In genomic region chr6:165231177-165231576, GRCh38 we compare ENCODE assay signal across 14 cellular contexts.
DNase-seq lines count a peak whose midpoint lies in the region; ATAC-seq and TF ChIP-seq lines count a peak whose summit lies in the region.
"Had no signal": no experiment of that assay in that cellular context is flagged by ENCODE, and none has a peak within 500 bp of the region (broad histone marks: within the 10 kb centered on the region; RNA-seq: fewer than 3 reads in every experiment).

No MANE protein-coding gene starts in this region.

- H3K4me3 ChIP-seq in DND-41 (ENCODE audit: low read depth in 1 of 2, low read length in 2 of 2), result no peak overlapping the region
- no peak overlapping the region for H3K4me3 ChIP-seq in PC-3 (ENCODE audit: low read length)
- H3K4me3 ChIP-seq in gastrocnemius medialis, result peak overlapping the region; percentile 2 to 37 (median 18)
- H3K4me3 ChIP-seq: A549, BLaER1 had no signal

- no peak overlapping the region for H3K9ac ChIP-seq in DND-41 (ENCODE audit: low read depth, low read length)
- H3K9ac ChIP-seq in PC-3 (ENCODE audit: low read length), result no peak overlapping the region
- H3K9ac ChIP-seq: BLaER1 had no signal

- in situ Hi-C loops in gastrocnemius medialis (cut with MboI; ENCODE audit: low sequenced_read_pairs in 4 of 4), result loop anchor here in 3 of 4 donors (25.0 kb wide), 3 partner anchors 344 to 1819 kb away; partner anchors contain the start of gene QKI (in 2 of the 3)

- H2AFZ ChIP-seq in DND-41 (ENCODE audit: low read depth, low read length) (0 out of 2 replicates have a peak overlapping the region, but pooled peaks have one; percentile 15), PC-3 (ENCODE audit: low read length) (0 out of 2 replicates have a peak overlapping the region, but pooled peaks have one; percentile 54)

- no TSS peak for BruUV-seq in PC-3 (replicated peaks; lab: Mats Ljungman, UMichigan)

- H3K27ac ChIP-seq in DND-41 (ENCODE audit: low read length) (no peak overlapping the region), PC-3 (ENCODE audit: low read length) (no peak overlapping the region), gastrocnemius medialis (peak overlapping the region; percentile 79 to 86 (median 84))
- H3K27ac ChIP-seq: A549, BLaER1 had no signal

- no peaks in the 10 kb centered on the region for H3F3A ChIP-seq in PC-3 (ENCODE audit: low read length, unreplicated experiment)

- intact Hi-C loops in PC-3 (cut with micrococcal nuclease), result loop anchor here (1.0 to 10.0 kb wide), 3 partner anchors 39 to 306 kb away; no protein-coding TSS in a partner anchor
- intact Hi-C loops in gastrocnemius medialis (cut with DNase I; ENCODE audit: low total_unique reads), result loop anchor here (5.0 kb wide), 2 partner anchors 304 to 1269 kb away; no protein-coding TSS in a partner anchor

- no peaks in the 10 kb centered on the region for H3K9me2 ChIP-seq in PC-3 (replicated peaks; ENCODE audit: low read length)

- H3K4me1 ChIP-seq in DND-41 (ENCODE audit: insufficient read depth, low read length) (peaks cover 24% of the 10 kb centered on the region), PC-3 (ENCODE audit: insufficient read depth, low read length) (peaks cover 10% of the 10 kb centered on the region), gastrocnemius medialis (peaks cover 13 to 18% of the 10 kb centered on the region in 2 donors)
- H3K4me1 ChIP-seq: A549, BLaER1 had no signal

- no peak for ATAC-seq in DND-41 (ENCODE audit: insufficient read depth, low read depth)
- ATAC-seq in PC-3, result no peak
- ATAC-seq in gastrocnemius medialis, result peak; percentile 68 to 78
- no peak for ATAC-seq in HG03108 (IDR thresholded peaks at IDR 0.05; ENCODE audit: unreplicated experiment)
- no peak for ATAC-seq in HG02798 (IDR thresholded peaks at IDR 0.05; ENCODE audit: poor library complexity, unreplicated experiment)

- no peak for DNase-seq in DND-41
- no peak for DNase-seq in PC-3
- peak; percentile 77 for DNase-seq in cerebellum (ENCODE audit: low spot score)
- DNase-seq in gastrocnemius medialis, result no peak
- no peak for DNase-seq in NCI-H146 treated with DMSO at 0.1 percent for 48 hours (lab: John Stamatoyannopoulos, UW; ENCODE audit: unreplicated experiment)
- DNase-seq: CD4-positive, alpha-beta memory T cell; KG1; NCI-H187 treated with DMSO at 0.1 percent for 48 hours; NCI-H2227 treated with DMSO at 0.1 percent for 48 hours; NCI-H774 had no signal

- TF ChIP-seq POLR2A in gastrocnemius medialis (IDR thresholded peaks at IDR 0.05), result no peak

- POLR2A ChIA-PET in PC-3 (lab: Charles Lee; ENCODE audit: unreplicated experiment), result no interaction called here

- no peaks in the 10 kb centered on the region for H3K79me2 ChIP-seq in DND-41 (ENCODE audit: insufficient read depth, low read length)
- H3K79me2 ChIP-seq in PC-3 (ENCODE audit: low read length), result no peaks in the 10 kb centered on the region

- TF ChIP-seq CTCF in DND-41 (IDR thresholded peaks at IDR 0.05; ENCODE audit: borderline replicate concordance, extremely low read depth, low read length, poor library complexity, severe bottlenecking), result no peak
- TF ChIP-seq CTCF in PC-3 (conservative IDR thresholded peaks at IDR 0.05; ENCODE audit: low read depth, low read length), result no peak
- no peak for TF ChIP-seq CTCF in gastrocnemius medialis (IDR thresholded peaks at IDR 0.05 in 4 of 5, conservative IDR thresholded peaks at IDR 0.05 in 1 of 5)

- H4K20me1 ChIP-seq in DND-41 (ENCODE audit: insufficient read depth, low read length) (no peaks in the 10 kb centered on the region), PC-3 (ENCODE audit: low read length) (no peaks in the 10 kb centered on the region)
- H4K20me1 ChIP-seq: BLaER1 had no signal

- no peak overlapping the region for H3K4me2 ChIP-seq in DND-41 (ENCODE audit: insufficient read depth, low read length)
- H3K4me2 ChIP-seq in PC-3 (ENCODE audit: low read length), result no peak overlapping the region
- H3K4me2 ChIP-seq: BLaER1 had no signal

- H3K36me3 ChIP-seq in DND-41 (ENCODE audit: insufficient read depth, low read length) (no peaks in the 10 kb centered on the region), PC-3 (ENCODE audit: low read depth, low read length) (no peaks in the 10 kb centered on the region), gastrocnemius medialis (no peaks in the 10 kb centered on the region)
- H3K36me3 ChIP-seq: BLaER1 had no signal

- CTCF ChIA-PET in PC-3 (lab: Charles Lee), result interaction anchor here (1.0 kb wide), 1 partner anchor 176 kb away, joined by 4 read pairs; no protein-coding TSS in a partner anchor

- H3K27me3 ChIP-seq in DND-41 (ENCODE audit: insufficient read depth, low read length, poor library complexity) (no peaks in the 10 kb centered on the region), PC-3 (ENCODE audit: low read length) (no peaks in the 10 kb centered on the region), gastrocnemius medialis (no peaks in the 10 kb centered on the region)
- H3K27me3 ChIP-seq: BLaER1 had no signal

- H3K9me3 ChIP-seq in DND-41 (ENCODE audit: insufficient read depth, low read length, severe bottlenecking) (peaks cover 5% of the 10 kb centered on the region), PC-3 (ENCODE audit: low read length) (no peaks in the 10 kb centered on the region), gastrocnemius medialis (no peaks in the 10 kb centered on the region)
- H3K9me3 ChIP-seq: A549 had no signal

Comparison
In these comparisons a context has a peak if more than half of its experiments do, and no peak if none do; other contexts are left out.
1. ATAC-seq: peak in gastrocnemius medialis (2 of 2); none in DND-41 (single experiment), PC-3 (single experiment), HG03108 (single experiment) and HG02798 (single experiment).
2. H3K27ac ChIP-seq: peak in gastrocnemius medialis (4 of 4); none in DND-41 (single experiment) and PC-3 (single experiment).
3. H3K4me3 ChIP-seq: peak in gastrocnemius medialis (4 of 4); none in DND-41 (0 of 2) and PC-3 (single experiment).